8 cellular contexts compared by ENCODE assay signal in the genomic region with DNA sequence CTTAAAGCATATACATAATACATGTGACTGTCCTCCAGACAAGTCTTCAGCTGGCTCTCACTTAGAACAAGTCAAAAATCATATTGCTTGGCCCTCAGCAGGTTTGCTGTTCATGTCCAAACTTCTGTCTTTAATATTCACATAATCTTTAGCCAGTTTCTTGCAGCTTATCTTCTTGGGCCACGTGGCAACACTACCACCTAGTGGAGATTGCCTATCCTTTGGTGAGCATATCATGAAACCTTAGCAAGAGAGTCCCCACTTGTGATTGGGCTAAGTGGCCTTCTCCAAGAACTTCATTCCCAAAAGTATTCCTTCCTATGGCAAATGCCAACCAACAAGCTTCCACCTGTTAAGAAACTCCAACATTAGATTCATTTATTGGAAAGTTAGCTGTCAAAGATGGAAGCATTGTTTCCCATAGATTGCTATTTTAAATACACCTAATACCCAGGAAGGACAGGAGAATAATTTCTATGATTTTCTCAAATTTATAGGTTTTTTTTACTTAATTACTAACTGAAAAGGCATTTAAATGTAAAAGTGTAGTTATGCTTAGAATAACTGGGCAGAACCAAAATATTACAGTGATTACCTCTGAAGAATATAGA.
A peak's percentile ranks its signal among the peaks of the same experiment; 100 is the strongest.
DNase-seq lines count a peak whose midpoint lies in the region; ATAC-seq and TF ChIP-seq lines count a peak whose summit lies in the region.

No MANE protein-coding gene starts in this region.

- POLR2A ChIA-PET in RWPE1 (lab: Yijun Ruan, JAX; ENCODE audit: low non-redundant PET) = no interaction called here

- TF ChIP-seq CTCF in RWPE1 (conservative IDR thresholded peaks at IDR 0.05; ENCODE audit: low read depth) = peak; percentile 88
- peak; percentile 60 for TF ChIP-seq CTCF in endothelial cell (IDR thresholded peaks at IDR 0.05; ENCODE audit: unreplicated experiment)

- no peaks in the 10 kb centered on the region for H3K27me3 Mint-ChIP-seq in endothelial cell (ENCODE audit: unreplicated experiment)

- H3K36me3 Mint-ChIP-seq in endothelial cell (ENCODE audit: low read depth, unreplicated experiment) = no peaks in the 10 kb centered on the region

- no peak overlapping the region for H3K4me3 Mint-ChIP-seq in endothelial cell (ENCODE audit: unreplicated experiment)

- H3K27ac ChIP-seq in RWPE1 = no peak overlapping the region

- no peak overlapping the region for H3K27ac Mint-ChIP-seq in endothelial cell (ENCODE audit: unreplicated experiment)

- peak; percentile 19 for DNase-seq in NCI-H345 (lab: John Stamatoyannopoulos, UW)
- DNase-seq in NCI-H345 treated with DMSO at 0.1 percent for 48 hours (lab: John Stamatoyannopoulos, UW; ENCODE audit: unreplicated experiment) = no peak
- DNase-seq in HK-2 (ENCODE audit: unreplicated experiment) = peak; percentile 54
- DNase-seq in RWPE1 (ENCODE audit: low spot score) = peak; percentile 49
- peak; percentile 72 for DNase-seq in endothelial cell (ENCODE audit: low spot score)
- peak; percentile 51 for DNase-seq in mucosa of gallbladder (ENCODE audit: low spot score)
- no peak for DNase-seq in NCI-H128 (lab: John Stamatoyannopoulos, UW; ENCODE audit: unreplicated experiment)

- H3K9me3 Mint-ChIP-seq in endothelial cell (ENCODE audit: unreplicated experiment) = no peaks in the 10 kb centered on the region

- H3K4me1 Mint-ChIP-seq in endothelial cell (ENCODE audit: unreplicated experiment) = no peaks in the 10 kb centered on the region

- ATAC-seq in GM21367 (IDR thresholded peaks at IDR 0.05; ENCODE audit: unreplicated experiment) = peak; percentile 89

- CTCF ChIA-PET in RWPE1 (lab: Yijun Ruan, JAX) = interaction anchor here (0.5 to 1.0 kb wide), 3 partner anchors 23 to 1479 kb away, joined by 3 to 4 read pairs (median 4); no protein-coding TSS in a partner anchor

Comparison
In these comparisons a context has a peak if more than half of its experiments do, and no peak if none do; other contexts are left out.
1. DNase-seq: peak in NCI-H345 (single experiment), HK-2 (single experiment), RWPE1 (single experiment), endothelial cell (single experiment) and mucosa of gallbladder (single experiment); none in NCI-H345 treated with DMSO at 0.1 percent for 48 hours (single experiment) and NCI-H128 (single experiment).